ENCODE assay signal across 21 cellular contexts in genomic region chr5:31393126-31393525, GRCh38.
"Had no signal": no experiment of that assay in that cellular context is flagged by ENCODE, and none has a peak within 500 bp of the region (broad histone marks: within the 10 kb centered on the region; RNA-seq: fewer than 3 reads in every experiment).

No MANE protein-coding gene starts in this region.

- H3K4me1 ChIP-seq: body of pancreas, foreskin keratinocyte, transverse colon, uterus had no signal

- H3K4me3 ChIP-seq: body of pancreas, dorsolateral prefrontal cortex, lung, transverse colon, uterus had no signal

- DNase-seq: activated B cell treated with CpG ODN at 0.5 μM for 24 hours; activated CD4-positive, alpha-beta T cell treated with anti-CD3 and anti-CD28 coated beads, Interleukin-2, amount 10 ng/mL, durations not matched to agents 24 days and 14 days; activated CD8-positive, alpha-beta T cell treated with anti-CD3 and anti-CD28 coated beads for 36 hours; activated naive CD4-positive, alpha-beta T cell; activated naive CD8-positive, alpha-beta T cell treated with anti-CD3 and anti-CD28 coated beads for 36 hours; activated T-cell treated with anti-CD3 and anti-CD28 coated beads, Interleukin-2, amount 50 U/mL, for 1 hour; amygdala; body of pancreas; caudate nucleus; dorsolateral prefrontal cortex; foreskin keratinocyte; glutamatergic neuron; hippocampal formation; stimulated activated CD4-positive, alpha-beta T cell treated with anti-CD3 and anti-CD28 coated beads, Interleukin-12 subunit alpha, Interleukin-12 subunit beta, amount 100 ng/mL, for 4 hours; stimulated activated CD4-positive, alpha-beta T cell treated with anti-CD3 and anti-CD28 coated beads, Interleukin-1b, Interleukin-23, amount 100 ng/mL, for 48 hours; stimulated activated CD8-positive, alpha-beta memory T cell treated with anti-CD3 and anti-CD28 coated beads, Interleukin-4, amount 100 ng/mL, for 48 hours; stimulated activated naive CD4-positive, alpha-beta T cell treated with Interleukin-2 at 50 U/mL for 16 hours; transverse colon; uterus had no signal

- H3K9me3 ChIP-seq: transverse colon, uterus had no signal

- H3K27ac ChIP-seq: body of pancreas, dorsolateral prefrontal cortex, foreskin keratinocyte, transverse colon, uterus had no signal

- H3K36me3 ChIP-seq: transverse colon, uterus had no signal

- ATAC-seq: activated CD8-positive, alpha-beta T cell treated with anti-CD3 and anti-CD28 coated beads for 36 hours; activated T-helper 17 cell treated with anti-CD3 and anti-CD28 coated beads, Interleukin-2, amount 50 U/mL, for 72 hours; body of pancreas; foreskin keratinocyte had no signal
